In the genomic region with DNA sequence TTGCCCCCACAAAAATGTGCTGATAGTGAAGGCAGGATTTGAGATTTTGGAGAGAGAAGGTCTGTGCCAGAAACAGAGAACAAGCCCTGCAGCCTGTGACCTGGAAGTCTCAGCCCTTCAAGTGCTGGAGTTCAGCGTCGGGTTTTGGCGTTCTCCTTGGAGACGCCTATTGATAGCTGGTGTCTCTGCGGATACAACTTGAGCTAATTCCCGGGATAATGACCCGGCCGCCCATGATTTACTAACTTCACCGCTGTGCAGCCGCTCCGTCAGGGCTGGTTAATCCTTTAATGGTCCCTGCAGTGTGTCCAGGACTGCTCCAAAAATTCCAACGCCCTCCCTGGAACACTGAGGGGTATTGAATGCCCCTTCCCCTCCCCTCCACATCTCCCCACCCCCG, we compare ENCODE assay signal across 31 cellular contexts.
A peak's percentile ranks its signal among the peaks of the same experiment; 100 is the strongest.
DNase-seq lines count a peak whose midpoint lies in the region; ATAC-seq and TF ChIP-seq lines count a peak whose summit lies in the region.
"Had no signal": no experiment of that assay in that cellular context is flagged by ENCODE, and none has a peak within 500 bp of the region (broad histone marks: within the 10 kb centered on the region; RNA-seq: fewer than 3 reads in every experiment).

No MANE protein-coding gene starts in this region.

- H3K4me3 ChIP-seq in WERI-Rb-1 (ENCODE audit: low read depth, low read length) (no peak overlapping the region), uterus (no peak overlapping the region)
- H3K4me3 ChIP-seq: BLaER1 treated with 17β-estradiol and CSF1 and Interleukin-3, amounts not matched to agents 10 nM and 100 nM; dorsolateral prefrontal cortex; esophagus squamous epithelium; GM23248; heart left ventricle; sigmoid colon; tibial artery had no signal

- no peak for TF ChIP-seq POLR2A in uterus (IDR thresholded peaks at IDR 0.05)

- no peak overlapping the region for H3K4me3 Mint-ChIP-seq in mesothelial cell of epicardium
- H3K4me3 Mint-ChIP-seq: activated CD4-positive, alpha-beta T cell treated with anti-CD3 and anti-CD28 coated beads, Interleukin-2, amount 10 ng/mL, durations not matched to agents 24 days and 14 days; HFFc6; T-cell; WTC11 had no signal

- H3K27ac ChIP-seq in WERI-Rb-1 (no peak overlapping the region), uterus (peak overlapping the region; percentile 64 to 69)
- H3K27ac ChIP-seq: BLaER1 treated with 17β-estradiol and CSF1 and Interleukin-3, amounts not matched to agents 10 nM and 100 nM; dorsolateral prefrontal cortex; esophagus squamous epithelium; GM23248; heart left ventricle; RWPE1; sigmoid colon; tibial artery had no signal

- POLR2A ChIA-PET in HEK293T (lab: Yijun Ruan, JAX) = no interaction called here

- H3K36me3 ChIP-seq in WERI-Rb-1 (no peaks in the 10 kb centered on the region), uterus (no peaks in the 10 kb centered on the region)
- H3K36me3 ChIP-seq: BLaER1 treated with 17β-estradiol and CSF1 and Interleukin-3, amounts not matched to agents 10 nM and 100 nM; esophagus squamous epithelium; heart left ventricle; sigmoid colon; tibial artery had no signal

- peaks cover 48% of the 10 kb centered on the region for H3K4me1 Mint-ChIP-seq in mesothelial cell of epicardium
- H3K4me1 Mint-ChIP-seq: activated CD4-positive, alpha-beta T cell treated with anti-CD3 and anti-CD28 coated beads, Interleukin-2, amount 10 ng/mL, durations not matched to agents 24 days and 14 days; T-cell; WTC11 had no signal

- peaks cover 6 to 10% of the 10 kb centered on the region in 2 donors for H3K4me1 ChIP-seq in uterus
- H3K4me1 ChIP-seq: esophagus squamous epithelium, heart left ventricle, tibial artery had no signal

- DNase-seq in HEK293T (ENCODE audit: extremely low spot score) (peak; percentile 65), WERI-Rb-1 (peak; percentile 89), mesothelial cell of epicardium (ENCODE audit: low spot score in 2 of 2, unreplicated experiment in 2 of 2) (no peak), uterus (peak in 1 of 2 donors; percentile 64), activated T-cell treated with anti-CD3 and anti-CD28 coated beads for 4 hours (no peak)
- DNase-seq: activated CD4-positive, alpha-beta T cell treated with anti-CD3 and anti-CD28 coated beads, Interleukin-2, amount 10 ng/mL, durations not matched to agents 24 days and 14 days; activated CD8-positive, alpha-beta memory T cell treated with anti-CD3 and anti-CD28 coated beads for 24 hours; activated effector memory CD4-positive, alpha-beta T cell treated with Interleukin-2 at 50 U/mL for 16 hours; activated T-cell treated with anti-CD3 and anti-CD28 coated beads, Interleukin-2, amount 50 U/mL, for 1 hour; dorsolateral prefrontal cortex; esophagus squamous epithelium; foreskin melanocyte; GM23248; heart left ventricle; HFFc6; Karpas-422; mammary epithelial cell; NCI-H1436 treated with DMSO at 0.1 percent for 48 hours; NCI-H2081 treated with DMSO at 0.1 percent for 48 hours; NCI-H226; sigmoid colon; stimulated activated CD4-positive, alpha-beta T cell treated with anti-CD3 and anti-CD28 coated beads, Interleukin-4, amount 100 ng/mL, for 24 hours; T-cell; tibial artery had no signal

- H3K27me3 ChIP-seq in WERI-Rb-1 (ENCODE audit: insufficient read depth, low read depth, severe bottlenecking) (peaks cover 4% of the 10 kb centered on the region), uterus (no peaks in the 10 kb centered on the region)
- H3K27me3 ChIP-seq: BLaER1 treated with 17β-estradiol and CSF1 and Interleukin-3, amounts not matched to agents 10 nM and 100 nM; sigmoid colon had no signal

- H3K9me3 ChIP-seq in WERI-Rb-1 (ENCODE audit: severe bottlenecking) (peaks cover 10% of the 10 kb centered on the region), uterus (no peaks in the 10 kb centered on the region)
- H3K9me3 ChIP-seq: esophagus squamous epithelium, heart left ventricle, sigmoid colon, tibial artery had no signal

- CTCF ChIA-PET in HEK293T (lab: Yijun Ruan, JAX) = no interaction called here

- H3K9me3 Mint-ChIP-seq in mesothelial cell of epicardium = peaks cover 11% of the 10 kb centered on the region
- H3K9me3 Mint-ChIP-seq: activated CD4-positive, alpha-beta T cell treated with anti-CD3 and anti-CD28 coated beads, Interleukin-2, amount 10 ng/mL, durations not matched to agents 24 days and 14 days; activated naive CD4-positive, alpha-beta T cell treated with anti-CD3 and anti-CD28 coated beads, Interleukin-2, amount 50 U/mL, for 72 hours; HFFc6; T-cell had no signal

- intact Hi-C loops in uterus (cut with DNase I; ENCODE audit: low total_unique reads) = no loop called here

- H3K36me3 Mint-ChIP-seq in mesothelial cell of epicardium = peaks cover 5% of the 10 kb centered on the region
- H3K36me3 Mint-ChIP-seq: activated naive CD4-positive, alpha-beta T cell treated with anti-CD3 and anti-CD28 coated beads, Interleukin-2, amount 50 U/mL, for 72 hours; T-cell; WTC11 had no signal

- ATAC-seq in HG02840 (IDR thresholded peaks at IDR 0.05; ENCODE audit: low FRiP score, unreplicated experiment) (no peak), HG03097 (IDR thresholded peaks at IDR 0.05; ENCODE audit: low FRiP score, unreplicated experiment) (no peak)
- ATAC-seq: activated naive CD4-positive, alpha-beta T cell treated with anti-CD3 and anti-CD28 coated beads, Interleukin-2, amount 50 U/mL, for 72 hours; heart left ventricle; T-cell; WTC11 had no signal

- H3K27me3 Mint-ChIP-seq in mesothelial cell of epicardium (ENCODE audit: low read depth) = peaks cover 33% of the 10 kb centered on the region

- TF ChIP-seq CTCF in WERI-Rb-1 (IDR thresholded peaks at IDR 0.05; ENCODE audit: low read depth, low read length) (no peak), mesothelial cell of epicardium (IDR thresholded peaks at IDR 0.05; ENCODE audit: unreplicated experiment) (no peak), uterus (IDR thresholded peaks at IDR 0.05) (no peak)

- H3K27ac Mint-ChIP-seq in mesothelial cell of epicardium = peak overlapping the region; percentile 49
- H3K27ac Mint-ChIP-seq: activated CD4-positive, alpha-beta T cell treated with anti-CD3 and anti-CD28 coated beads, Interleukin-2, amount 10 ng/mL, durations not matched to agents 24 days and 14 days; activated naive CD4-positive, alpha-beta T cell treated with anti-CD3 and anti-CD28 coated beads, Interleukin-2, amount 50 U/mL, for 72 hours; HFFc6; progenitor cell of endocrine pancreas; T-cell; WTC11 had no signal

TF ChIP-seq in HEK293T, 16 proteins besides CTCF, POLR2A, EP300 and RAD21:
- TF ChIP-seq FOXA1 (IDR thresholded peaks at IDR 0.05) (no peak), ELF4 (IDR thresholded peaks at IDR 0.05) (no peak), SUZ12 (IDR thresholded peaks at IDR 0.05) (no peak)
- TF ChIP-seq, protein P1, sequence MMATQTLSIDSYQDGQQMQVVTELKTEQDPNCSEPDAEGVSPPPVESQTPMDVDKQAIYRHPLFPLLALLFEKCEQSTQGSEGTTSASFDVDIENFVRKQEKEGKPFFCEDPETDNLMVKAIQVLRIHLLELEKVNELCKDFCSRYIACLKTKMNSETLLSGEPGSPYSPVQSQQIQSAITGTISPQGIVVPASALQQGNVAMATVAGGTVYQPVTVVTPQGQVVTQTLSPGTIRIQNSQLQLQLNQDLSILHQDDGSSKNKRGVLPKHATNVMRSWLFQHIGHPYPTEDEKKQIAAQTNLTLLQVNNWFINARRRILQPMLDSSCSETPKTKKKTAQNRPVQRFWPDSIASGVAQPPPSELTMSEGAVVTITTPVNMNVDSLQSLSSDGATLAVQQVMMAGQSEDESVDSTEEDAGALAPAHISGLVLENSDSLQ (IDR thresholded peaks at IDR 0.05) = no peak; the same call in 1 of the 2 replicates

Comparison
In these comparisons a context has a peak if more than half of its experiments do, and no peak if none do; other contexts are left out.
1. DNase-seq: peak in HEK293T (single experiment) and WERI-Rb-1 (single experiment); none in mesothelial cell of epicardium (0 of 2) and activated T-cell treated with anti-CD3 and anti-CD28 coated beads for 4 hours (single experiment).